Comparison of ENCODE assay signal across 8 cellular contexts in genomic region chr18:21997207-21998143, GRCh38.
DNase-seq lines count a peak whose midpoint lies in the region; ATAC-seq, FAIRE-seq and TF ChIP-seq lines count a peak whose summit lies in the region.

No MANE protein-coding gene starts in this region.

- no peak overlapping the region for H3K27ac ChIP-seq in OCI-LY3 (ENCODE audit: low read length)

- H3K79me2 ChIP-seq in OCI-LY3 (ENCODE audit: low read length): no peaks in the 10 kb centered on the region

- ATAC-seq in Right ventricle myocardium inferior: peak; percentile 63
- ATAC-seq in HG03039 (IDR thresholded peaks at IDR 0.05; ENCODE audit: unreplicated experiment): peak; percentile 59
- ATAC-seq in mucosa of descending colon: peak; percentile 89
- ATAC-seq in sciatic nerve: no peak

- H3K9ac ChIP-seq in OCI-LY3 (ENCODE audit: low read length) (peak overlapping the region; percentile 12; the same call in 1 of the 2 replicates), endocrine pancreas (ENCODE audit: control insufficient read depth, insufficient read depth, low read length) (no peak overlapping the region)

- peaks cover 8% of the 10 kb centered on the region for H3K4me1 ChIP-seq in OCI-LY3 (ENCODE audit: low read length)
- no peaks in the 10 kb centered on the region for H3K4me1 ChIP-seq in endocrine pancreas (ENCODE audit: control insufficient read depth, insufficient read depth, low read length)
- H3K4me1 ChIP-seq in mucosa of descending colon (ENCODE audit: low read depth): peaks cover 20% of the 10 kb centered on the region

- H4K20me1 ChIP-seq in OCI-LY3 (ENCODE audit: insufficient read depth, low read length): no peaks in the 10 kb centered on the region

- no peak for FAIRE-seq in frontal cortex (lab: Jason Lieb, UNC)

- DNase-seq in Right ventricle myocardium inferior (ENCODE audit: missing footprints) (no peak), cardiac septum (ENCODE audit: low spot score) (no peak), mucosa of descending colon (peak in 2 of 3 donors; percentile 34 to 42), sciatic nerve (ENCODE audit: low spot score) (no peak), frontal cortex (ENCODE audit: low spot score in 2 of 2) (no peak)

- peak overlapping the region; percentile 98 for H2AFZ ChIP-seq in OCI-LY3 (ENCODE audit: low read depth, low read length)

- intact Hi-C loops in Right ventricle myocardium inferior (cut with DNase I) (loop anchor here (2.0 to 5.0 kb wide), 4 partner anchors 91 to 563 kb away; partner anchors contain the start of gene GATA6), cardiac septum (cut with DNase I) (loop anchor here (2.0 to 10.0 kb wide), 5 partner anchors 40 to 565 kb away; partner anchors contain the start of gene GATA6), mucosa of descending colon (cut with DNase I, micrococcal nuclease) (loop anchor here in 1 of 2 donors (5.0 kb wide), 1 partner anchor 170 kb away; the partner anchor contains the start of gene GATA6), sciatic nerve (cut with DNase I) (loop anchor here (10.0 kb wide), 1 partner anchor 577 kb away; no protein-coding TSS in a partner anchor)

- peak overlapping the region; percentile 69 for H3K4me2 ChIP-seq in OCI-LY3 (ENCODE audit: low read length)

- H3K4me3 ChIP-seq in OCI-LY3 (ENCODE audit: low read length) (peak overlapping the region; percentile 24), endocrine pancreas (ENCODE audit: control insufficient read depth, insufficient read depth, low read length) (peak overlapping the region; percentile 43), mucosa of descending colon (no peak overlapping the region)

- H3K9me3 ChIP-seq in OCI-LY3 (ENCODE audit: insufficient read depth, low read length): no peaks in the 10 kb centered on the region
- no peaks in the 10 kb centered on the region for H3K9me3 ChIP-seq in endocrine pancreas (ENCODE audit: control insufficient read depth, low read length)
- no peaks in the 10 kb centered on the region for H3K9me3 ChIP-seq in mucosa of descending colon

- TF ChIP-seq CTCF in OCI-LY3 (IDR thresholded peaks at IDR 0.05; ENCODE audit: low read depth, low read length): peak; percentile 88
- peak; percentile 57 for TF ChIP-seq CTCF in mucosa of descending colon (IDR thresholded peaks at IDR 0.05)

- H3K36me3 ChIP-seq in OCI-LY3 (replicated peaks; ENCODE audit: low read depth, low read length) (no peaks in the 10 kb centered on the region), endocrine pancreas (ENCODE audit: control insufficient read depth, insufficient read depth, low read length) (no peaks in the 10 kb centered on the region), mucosa of descending colon (ENCODE audit: low read depth) (no peaks in the 10 kb centered on the region)

- H3K27me3 ChIP-seq in OCI-LY3 (ENCODE audit: low read depth, low read length) (no peaks in the 10 kb centered on the region), endocrine pancreas (ENCODE audit: control insufficient read depth, insufficient read depth, low read length) (no peaks in the 10 kb centered on the region)

Comparison
In these comparisons a context has a peak if more than half of its experiments do, and no peak if none do; other contexts are left out.
1. DNase-seq: peak in mucosa of descending colon (2 of 3); none in Right ventricle myocardium inferior (single experiment), cardiac septum (single experiment), sciatic nerve (single experiment) and frontal cortex (0 of 2).